Comparison of ENCODE assay signal across 8 cellular contexts in the genomic region with DNA sequence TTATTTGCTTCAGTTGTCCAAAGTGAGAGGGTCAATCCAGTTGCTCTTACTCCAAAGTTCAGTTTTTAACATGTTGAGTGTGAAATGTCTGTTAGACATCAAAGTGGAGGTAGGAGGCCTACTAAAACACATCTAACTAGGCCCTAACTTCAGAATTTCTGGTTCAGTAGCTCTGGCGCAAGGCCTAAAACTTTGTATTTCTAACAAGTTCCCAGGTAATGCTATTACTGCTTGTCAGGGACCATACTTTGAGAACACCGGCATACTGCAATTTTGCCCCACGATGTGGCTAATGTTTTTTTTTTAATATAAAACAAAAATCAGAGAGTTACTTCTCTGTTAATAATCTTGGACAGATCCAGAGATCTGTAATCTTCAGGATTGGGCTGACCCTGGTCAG.
"Had no signal": no experiment of that assay in that cellular context is flagged by ENCODE, and none has a peak within 500 bp of the region (broad histone marks: within the 10 kb centered on the region; RNA-seq: fewer than 3 reads in every experiment).

No MANE protein-coding gene starts in this region.

- FAIRE-seq: G401.6, GM12878, GM12891, GM12892, GM18507, GM19239 had no signal

- H3K4me3 ChIP-seq: GM12878 had no signal

- DNase-seq: GDM1, GF-D8 had no signal
